8 cellular contexts compared by ENCODE assay signal in genomic region chr11:576791-577610, GRCh38. TPM values are rescaled to one million over a fixed set of nuclear protein-coding genes. Genes with fewer than 3 reads are reported as not detected.
DNase-seq lines count a peak whose midpoint lies in the region; ATAC-seq and TF ChIP-seq lines count a peak whose summit lies in the region.

No MANE protein-coding gene starts in this region.

- H3F3A ChIP-seq in GM23248 (ENCODE audit: insufficient read depth), result peaks cover 10% of the 10 kb centered on the region

- peaks cover 20% of the 10 kb centered on the region; the same call in 1 of the 2 replicates for H4K20me1 ChIP-seq in GM23248 (ENCODE audit: insufficient read depth)

- WGBS in GM23248 (ENCODE audit: low coverage in 1 of 2, low lambda C conversion rate in 2 of 2, missing lambda C conversion rate in 2 of 2), 2 experiments, result 7% methylated on average over 29 to 31 of the region's 50 CpGs
- 35% methylated on average over 3 of the region's 50 CpGs; no CpG with 5 or more reads in 1 of the 2 donors for WGBS in gastroesophageal sphincter (ENCODE audit: low coverage in 1 of 2), 2 donors

- in situ Hi-C loops in GM23248 (cut with MboI), result no loop called here

- H3K9me3 ChIP-seq in GM23248 (ENCODE audit: low read depth) (no peaks in the 10 kb centered on the region), gastroesophageal sphincter (no peaks in the 10 kb centered on the region)

- peak overlapping the region; percentile 92 for H3K9ac ChIP-seq in GM23248

- DNase-seq in GM23248 (peak; percentile 46), skeletal muscle cell (ENCODE audit: low read depth) (no peak), cortex of kidney (lab: John Stamatoyannopoulos, UW) (no peak), NCI-H1694 (lab: John Stamatoyannopoulos, UW) (no peak)
- DNase-seq in activated CD4-positive, alpha-beta T cell treated with anti-CD3 and anti-CD28 coated beads, Interleukin-2, amount 50 U/mL, for 48 hours, result no peak

- H3K27me3 ChIP-seq in GM23248 (replicated peaks; ENCODE audit: insufficient read depth) (no peaks in the 10 kb centered on the region), gastroesophageal sphincter (no peaks in the 10 kb centered on the region)

- TF ChIP-seq CTCF in VCaP (conservative IDR thresholded peaks at IDR 0.05) (no peak), gastroesophageal sphincter (IDR thresholded peaks at IDR 0.05) (no peak)

- no peak for ATAC-seq in gastroesophageal sphincter
- no peak for ATAC-seq in HG02973 (IDR thresholded peaks at IDR 0.05; ENCODE audit: unreplicated experiment)

- TF ChIP-seq POLR2A in gastroesophageal sphincter (IDR thresholded peaks at IDR 0.05), result no peak

- H3K4me2 ChIP-seq in GM23248 (ENCODE audit: unreplicated experiment), result peak overlapping the region; percentile 98

- H3K4me3 ChIP-seq in GM23248 (peak overlapping the region; percentile 92), gastroesophageal sphincter (peak overlapping the region; percentile 77 to 88), skeletal muscle cell (ENCODE audit: low read depth, low read length) (peak overlapping the region; percentile 97)

- H3K27ac ChIP-seq in GM23248, result peak overlapping the region; percentile 67
- H3K27ac ChIP-seq in VCaP, result peak overlapping the region; percentile 95
- peak overlapping the region; percentile 51 to 97 (median 91) for H3K27ac ChIP-seq in gastroesophageal sphincter

- H3K4me1 ChIP-seq in GM23248 (ENCODE audit: insufficient read depth) (peaks cover 23% of the 10 kb centered on the region), gastroesophageal sphincter (peaks cover 0 to 64% (median 45%) of the 10 kb centered on the region in 3 donors)

- no peaks in the 10 kb centered on the region; the same call in 1 of the 2 replicates for H3K36me3 ChIP-seq in GM23248 (ENCODE audit: low read depth)
- peaks cover 0 to 9% of the 10 kb centered on the region in 2 donors for H3K36me3 ChIP-seq in gastroesophageal sphincter

- no peaks in the 10 kb centered on the region for H3K9me2 ChIP-seq in GM23248 (ENCODE audit: insufficient read depth)

- TF ChIP-seq EP300 in gastroesophageal sphincter (IDR thresholded peaks at IDR 0.05), result no peak

- H2AFZ ChIP-seq in GM23248, result no peak overlapping the region

- peaks cover 53% of the 10 kb centered on the region for H3K79me2 ChIP-seq in GM23248 (ENCODE audit: insufficient read depth)

RNA-seq across cellular contexts. Expression of gene PHRF1, which starts 0.7 kb away (rescaled TPM):
- 27.7 and 30.5 TPM in 2 replicates for total RNA-seq in GM23248 (2014; rRNA removed; shearing (Covaris generic))
- 10.9 and 11.0 TPM in 2 replicates for polyA plus RNA-seq in GM23248 (2016; fragmentation: Nextera tagmentation; extraction: Ambion mirVana)
- total RNA-seq in gastroesophageal sphincter, result 10 to 100 TPM; 18.0 to 28.0 (median 25.1) TPM

RNA-seq across cellular contexts. Expression of gene RASSF7, which starts 16.2 kb away (rescaled TPM):
- total RNA-seq in GM23248 (2014; rRNA removed; shearing (Covaris generic)), result 18.8 and 19.3 TPM in 2 replicates
- 10.6 and 11.9 TPM in 2 replicates for polyA plus RNA-seq in GM23248 (2016; fragmentation: Nextera tagmentation; extraction: Ambion mirVana)
- 10 to 100 TPM in 2 of 4 donors, 1 to 10 TPM in 2; 3.4 to 12.5 (median 8.6) TPM for total RNA-seq in gastroesophageal sphincter

RNA-seq across cellular contexts. Expression of gene LMNTD2, which starts 16.5 kb away (rescaled TPM):
- 0.22 and 2.3 TPM in 2 replicates for total RNA-seq in GM23248 (2014; rRNA removed; shearing (Covaris generic))
- polyA plus RNA-seq in GM23248 (2016; fragmentation: Nextera tagmentation; extraction: Ambion mirVana), result 0.35 and 0.36 TPM in 2 replicates
- 1 to 10 TPM in 3 of 4 donors, under 1 TPM in 1; 0.81 to 2.1 (median 1.1) TPM for total RNA-seq in gastroesophageal sphincter

RNA-seq across cellular contexts. Expression of gene IRF7, which starts 38.7 kb away (rescaled TPM):
- 3.7 and 11.8 TPM in 2 replicates for total RNA-seq in GM23248 (2014; rRNA removed; shearing (Covaris generic))
- polyA plus RNA-seq in GM23248 (2016; fragmentation: Nextera tagmentation; extraction: Ambion mirVana), result 4.7 and 5.1 TPM in 2 replicates
- total RNA-seq in gastroesophageal sphincter, result 10 to 100 TPM in 3 of 4 donors, 1 to 10 TPM in 1; 5.4 to 25.4 (median 13.9) TPM

RNA-seq across cellular contexts. Expression of gene LRRC56, which starts 39.7 kb away (rescaled TPM):
- total RNA-seq in GM23248 (2014; rRNA removed; shearing (Covaris generic)), result 1.3 TPM in 1 of 2 replicates, not detected in the other
- 0.72 and 0.86 TPM in 2 replicates for polyA plus RNA-seq in GM23248 (2016; fragmentation: Nextera tagmentation; extraction: Ambion mirVana)
- under 1 TPM in 3 of 4 donors, not detected in 1; 0.13 to 0.69 (median 0.20) TPM for total RNA-seq in gastroesophageal sphincter
